In genomic region chr1:15094719-15095491, GRCh38 we compare ENCODE assay signal across 15 cellular contexts. TPM values are rescaled to one million over a fixed set of nuclear protein-coding genes. Genes with fewer than 3 reads are reported as not detected.
DNase-seq lines count a peak whose midpoint lies in the region; ATAC-seq, FAIRE-seq and TF ChIP-seq lines count a peak whose summit lies in the region.
"Had no signal": no experiment of that assay in that cellular context is flagged by ENCODE, and none has a peak within 500 bp of the region (broad histone marks: within the 10 kb centered on the region; RNA-seq: fewer than 3 reads in every experiment).

No MANE protein-coding gene starts in this region.

- intact Hi-C loops in dendritic cell treated with granulocyte-macrophage colony-stimulating factor and Interleukin-4, amounts not matched to agents 40 ng/mL and 50 ng/mL, for 4 days (cut with micrococcal nuclease) = no loop called here

- peaks cover 30% of the 10 kb centered on the region for H3K27me3 Mint-ChIP-seq in dendritic cell treated with granulocyte-macrophage colony-stimulating factor and Interleukin-4, amounts not matched to agents 40 ng/mL and 50 ng/mL, for 4 days
- H3K27me3 Mint-ChIP-seq in stimulated activated memory B cell treated with anti-CD40 and anti-IgM and Interleukin-4, amounts not matched to agents 10 μg/mL and 1 μg/mL and 100 μg/mL, for 72 hours = peaks cover 14% of the 10 kb centered on the region

- H3K4me3 ChIP-seq in Karpas-422 (ENCODE audit: low read length) = no peak overlapping the region
- H3K4me3 ChIP-seq in neuronal stem cell (ENCODE audit: low read length in 2 of 2) = no peak overlapping the region
- H3K4me3 ChIP-seq in suprapubic skin = no peak overlapping the region
- H3K4me3 ChIP-seq: HAP-1 had no signal

- no peak overlapping the region for H4K8ac ChIP-seq in neuronal stem cell (ENCODE audit: low read depth, low read length)

- no peaks in the 10 kb centered on the region for H3K9me2 ChIP-seq in Karpas-422 (replicated peaks; ENCODE audit: insufficient read depth, low read length)

- FAIRE-seq in urothelium cell line (lab: Jason Lieb, UNC) = no peak
- FAIRE-seq: A204.1, GM19239, H1 had no signal

- no peak overlapping the region for H3K23ac ChIP-seq in neuronal stem cell (ENCODE audit: low read depth, low read length, poor library complexity)

- no peak for DNase-seq in Karpas-422
- no peak for DNase-seq in neuronal stem cell (ENCODE audit: low spot score)
- no peak for DNase-seq in urothelium cell line (ENCODE audit: low spot score)
- no peak for DNase-seq in suprapubic skin (ENCODE audit: low spot score in 2 of 2)
- DNase-seq: DMS53, GF-D8 had no signal

- H4K20me1 ChIP-seq in Karpas-422 (ENCODE audit: insufficient read depth, low read depth, low read length) = no peaks in the 10 kb centered on the region; the same call in 1 of the 2 replicates

- ATAC-seq in stimulated activated memory B cell treated with anti-CD40 and anti-IgM and Interleukin-4, amounts not matched to agents 10 μg/mL and 1 μg/mL and 100 μg/mL, for 72 hours = peak; percentile 14
- ATAC-seq in HG03135 (IDR thresholded peaks at IDR 0.05; ENCODE audit: unreplicated experiment) = no peak

- no peaks in the 10 kb centered on the region for H3K9me3 Mint-ChIP-seq in dendritic cell treated with granulocyte-macrophage colony-stimulating factor and Interleukin-4, amounts not matched to agents 40 ng/mL and 50 ng/mL, for 4 days
- no peaks in the 10 kb centered on the region for H3K9me3 Mint-ChIP-seq in stimulated activated memory B cell treated with anti-CD40 and anti-IgM and Interleukin-4, amounts not matched to agents 10 μg/mL and 1 μg/mL and 100 μg/mL, for 72 hours
- H3K9me3 Mint-ChIP-seq: CD8-positive, alpha-beta memory T cell had no signal

- H3K4me1 ChIP-seq in Karpas-422 (ENCODE audit: low read length) (peaks cover 32% of the 10 kb centered on the region), neuronal stem cell (ENCODE audit: control insufficient read depth in 2 of 2, insufficient read depth in 1 of 2, low read depth in 1 of 2, low read length in 2 of 2) (peaks cover 8 to 38% of the 10 kb centered on the region in 2 donors), suprapubic skin (peaks cover 7% of the 10 kb centered on the region)
- H3K4me1 ChIP-seq: HAP-1 had no signal

- no peak overlapping the region for H2BK12ac ChIP-seq in neuronal stem cell (ENCODE audit: low read length)

- H3K36me3 ChIP-seq in Karpas-422 (ENCODE audit: insufficient read depth, low read length) = no peaks in the 10 kb centered on the region
- H3K36me3 ChIP-seq in neuronal stem cell (replicated peaks in 1 of 2; ENCODE audit: control insufficient read depth in 2 of 2, insufficient read depth in 2 of 2, low read length in 2 of 2) = no peaks in the 10 kb centered on the region
- H3K36me3 ChIP-seq in suprapubic skin = no peaks in the 10 kb centered on the region
- H3K36me3 ChIP-seq: HAP-1 had no signal

- H2AFZ ChIP-seq in Karpas-422 (ENCODE audit: low read length) (no peak overlapping the region), neuronal stem cell (ENCODE audit: low read length) (no peak overlapping the region)

- peak overlapping the region; percentile 67 for H3K18ac ChIP-seq in neuronal stem cell (ENCODE audit: low read length)

- H2AK5ac ChIP-seq in neuronal stem cell (ENCODE audit: low read depth, low read length) = no peak overlapping the region

- H3K27me3 ChIP-seq in Karpas-422 (ENCODE audit: low read length) = no peaks in the 10 kb centered on the region
- no peaks in the 10 kb centered on the region for H3K27me3 ChIP-seq in neuronal stem cell (ENCODE audit: control insufficient read depth in 3 of 3, insufficient read depth in 3 of 3, low read depth in 1 of 3, low read length in 3 of 3)
- no peaks in the 10 kb centered on the region for H3K27me3 ChIP-seq in suprapubic skin

- TF ChIP-seq CTCF in suprapubic skin (IDR thresholded peaks at IDR 0.05) = no peak

- H2BK5ac ChIP-seq in neuronal stem cell (ENCODE audit: low read length) = no peak overlapping the region

- no CpG with 5 or more reads among the region's 25 CpGs for WGBS in neuronal stem cell (ENCODE audit: extremely low coverage in 2 of 2, insufficient read length in 2 of 2, insufficient replicate concordance in 1 of 2), 2 donors
- 89% methylated on average over 21 of the region's 25 CpGs for WGBS in suprapubic skin

- H3K4me2 ChIP-seq in Karpas-422 (ENCODE audit: low read depth, low read length, poor library complexity, severe bottlenecking) = peak overlapping the region; percentile 66
- H3K4me2 ChIP-seq in neuronal stem cell (ENCODE audit: insufficient read depth, low read length, poor library complexity, severe bottlenecking) = no peak overlapping the region

- H3K14ac ChIP-seq in neuronal stem cell (ENCODE audit: low read length) = no peak overlapping the region

- no peak overlapping the region for H4K91ac ChIP-seq in neuronal stem cell (ENCODE audit: low read depth, low read length, poor library complexity)

- no peak for TF ChIP-seq POLR2A in suprapubic skin (IDR thresholded peaks at IDR 0.05)

- H2BK120ac ChIP-seq in neuronal stem cell (ENCODE audit: low read depth, low read length) = no peak overlapping the region

- H3K27ac Mint-ChIP-seq in dendritic cell treated with granulocyte-macrophage colony-stimulating factor and Interleukin-4, amounts not matched to agents 40 ng/mL and 50 ng/mL, for 4 days = peak overlapping the region; percentile 56
- H3K27ac Mint-ChIP-seq in stimulated activated memory B cell treated with anti-CD40 and anti-IgM and Interleukin-4, amounts not matched to agents 10 μg/mL and 1 μg/mL and 100 μg/mL, for 72 hours = peak overlapping the region; percentile 52

- H3K36me3 Mint-ChIP-seq in dendritic cell treated with granulocyte-macrophage colony-stimulating factor and Interleukin-4, amounts not matched to agents 40 ng/mL and 50 ng/mL, for 4 days (ENCODE audit: low read depth) = no peaks in the 10 kb centered on the region
- no peaks in the 10 kb centered on the region for H3K36me3 Mint-ChIP-seq in stimulated activated memory B cell treated with anti-CD40 and anti-IgM and Interleukin-4, amounts not matched to agents 10 μg/mL and 1 μg/mL and 100 μg/mL, for 72 hours
- H3K36me3 Mint-ChIP-seq: CD8-positive, alpha-beta memory T cell had no signal

- H3K4me3 Mint-ChIP-seq in dendritic cell treated with granulocyte-macrophage colony-stimulating factor and Interleukin-4, amounts not matched to agents 40 ng/mL and 50 ng/mL, for 4 days = no peak overlapping the region
- no peak overlapping the region for H3K4me3 Mint-ChIP-seq in stimulated activated memory B cell treated with anti-CD40 and anti-IgM and Interleukin-4, amounts not matched to agents 10 μg/mL and 1 μg/mL and 100 μg/mL, for 72 hours
- H3K4me3 Mint-ChIP-seq: CD8-positive, alpha-beta memory T cell had no signal

- no peak overlapping the region for H3K4ac ChIP-seq in neuronal stem cell (ENCODE audit: low read length)

- H3K9ac ChIP-seq in Karpas-422 (ENCODE audit: low read length) (peak overlapping the region; percentile 3; the same call in 1 of the 2 replicates), neuronal stem cell (ENCODE audit: low read depth, low read length, poor library complexity) (no peak overlapping the region)

- H2BK15ac ChIP-seq in neuronal stem cell (ENCODE audit: low read length) = no peak overlapping the region

- H3K9me3 ChIP-seq in Karpas-422 (ENCODE audit: low read length) = no peaks in the 10 kb centered on the region
- H3K9me3 ChIP-seq in neuronal stem cell (replicated peaks in 1 of 2; ENCODE audit: control insufficient read depth in 2 of 2, insufficient read depth in 1 of 2, low read depth in 1 of 2, low read length in 2 of 2) = no peaks in the 10 kb centered on the region
- H3K9me3 ChIP-seq in suprapubic skin = no peaks in the 10 kb centered on the region
- H3K9me3 ChIP-seq: HAP-1 had no signal

- no peak for TF ChIP-seq EP300 in suprapubic skin (IDR thresholded peaks at IDR 0.05)

- H3K4me1 Mint-ChIP-seq in dendritic cell treated with granulocyte-macrophage colony-stimulating factor and Interleukin-4, amounts not matched to agents 40 ng/mL and 50 ng/mL, for 4 days (ENCODE audit: low read depth) = peaks cover 19% of the 10 kb centered on the region
- H3K4me1 Mint-ChIP-seq in stimulated activated memory B cell treated with anti-CD40 and anti-IgM and Interleukin-4, amounts not matched to agents 10 μg/mL and 1 μg/mL and 100 μg/mL, for 72 hours = peaks cover 28% of the 10 kb centered on the region

- no peaks in the 10 kb centered on the region for H3K79me1 ChIP-seq in neuronal stem cell (ENCODE audit: low read depth, low read length)

- H3K79me2 ChIP-seq in Karpas-422 (ENCODE audit: low read length) = no peaks in the 10 kb centered on the region

- H3K27ac ChIP-seq in Karpas-422 (ENCODE audit: low read length) (no peak overlapping the region), neuronal stem cell (replicated peaks; ENCODE audit: low read length) (no peak overlapping the region), suprapubic skin (no peak overlapping the region)
- H3K27ac ChIP-seq: HL-60 had no signal

RNA-seq across cellular contexts. Expression of gene TMEM51, which starts 58.6 kb away (rescaled TPM):
- not detected in 2 replicates for total RNA-seq in Karpas-422 (2014; rRNA removed; shearing (Covaris generic); ENCODE audit: low replicate concordance)
- 9.6 TPM for polyA plus RNA-seq in neuronal stem cell (2013, experiment 1 of 2)
- 9.7 TPM for polyA plus RNA-seq in neuronal stem cell (2013, experiment 2 of 2)
- total RNA-seq in suprapubic skin = 10 to 100 TPM in 2 of 4 donors, 1 to 10 TPM in 2; 6.4 to 12.2 (median 10.6) TPM
- polyA plus RNA-seq: CD8-positive, alpha-beta memory T cell had no signal
